In the genomic region with DNA sequence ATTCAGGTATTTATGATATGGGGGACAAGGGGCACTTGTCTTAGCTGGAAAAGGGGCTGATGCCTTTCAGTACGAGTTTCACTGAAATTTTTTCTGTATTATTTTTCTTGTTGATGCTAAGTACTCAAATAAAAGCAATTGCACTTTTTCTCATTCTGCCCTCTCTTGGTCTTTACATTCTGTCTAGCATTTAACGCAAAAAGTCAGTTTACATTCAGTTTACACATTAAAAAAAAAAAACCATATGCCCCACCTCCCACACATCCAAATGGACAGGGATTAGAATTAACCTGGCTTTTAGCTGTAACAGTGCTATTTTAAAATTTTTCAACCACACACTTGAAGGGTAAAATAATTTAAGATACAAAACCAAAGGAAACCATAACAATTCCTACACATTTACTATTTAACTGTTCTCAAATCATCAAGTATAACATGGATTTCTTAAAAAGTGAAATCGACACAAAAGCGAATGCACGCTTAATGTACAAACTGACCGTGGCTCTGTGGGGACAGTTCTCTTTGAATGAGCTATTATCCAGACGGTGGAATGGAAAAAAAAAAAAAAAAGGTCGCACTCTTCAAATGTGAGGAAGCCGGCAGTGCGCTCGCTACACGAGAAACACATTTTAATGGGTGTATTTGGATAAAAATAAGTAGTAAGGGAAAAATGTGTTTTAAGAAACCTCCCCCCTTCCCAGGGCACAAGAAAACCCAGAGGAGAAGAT, we compare ENCODE assay signal across 8 cellular contexts. TPM values are rescaled to one million over a fixed set of nuclear protein-coding genes. Genes with fewer than 3 reads are reported as not detected.
DNase-seq lines count a peak whose midpoint lies in the region; ATAC-seq and TF ChIP-seq lines count a peak whose summit lies in the region.

No MANE protein-coding gene starts in this region.

- 37% methylated on average over 12 of the region's 12 CpGs for WGBS in esophagus muscularis mucosa

- no peaks in the 10 kb centered on the region for H3K9me3 ChIP-seq in RWPE2 (ENCODE audit: severe bottlenecking)
- H3K9me3 ChIP-seq in esophagus muscularis mucosa: no peaks in the 10 kb centered on the region

- ATAC-seq in RWPE2 (ENCODE audit: low read depth) (no peak), HG03159 (IDR thresholded peaks at IDR 0.05; ENCODE audit: unreplicated experiment) (no peak)

- DNase-seq in NCI-H748 (lab: John Stamatoyannopoulos, UW; ENCODE audit: unreplicated experiment): peak; percentile 34
- DNase-seq in NCI-H748 treated with DMSO at 0.1 percent for 48 hours (lab: John Stamatoyannopoulos, UW): no peak
- DNase-seq in RWPE2 (ENCODE audit: low spot score): no peak
- no peak for DNase-seq in esophagus muscularis mucosa (ENCODE audit: extremely low spot score)
- peak; percentile 28 for DNase-seq in pons (ENCODE audit: low spot score)
- DNase-seq in OCI-M2 (lab: John Stamatoyannopoulos, UW; ENCODE audit: unreplicated experiment): no peak
- DNase-seq in GM10266 (ENCODE audit: extremely low spot score): no peak

- TF ChIP-seq POLR2A in esophagus muscularis mucosa (IDR thresholded peaks at IDR 0.05; ENCODE audit: low read depth): no peak

- H3K4me3 ChIP-seq in RWPE2 (ENCODE audit: severe bottlenecking) (peak overlapping the region; percentile 76), esophagus muscularis mucosa (peak overlapping the region; percentile 65 to 81 (median 75))

- H3K27me3 ChIP-seq in RWPE2 (ENCODE audit: insufficient read depth, poor library complexity, severe bottlenecking): no peaks in the 10 kb centered on the region
- H3K27me3 ChIP-seq in esophagus muscularis mucosa: no peaks in the 10 kb centered on the region

- TF ChIP-seq CTCF in RWPE2 (IDR thresholded peaks at IDR 0.05; ENCODE audit: poor library complexity, severe bottlenecking) (no peak), esophagus muscularis mucosa (IDR thresholded peaks at IDR 0.05) (no peak), GM10266 (IDR thresholded peaks at IDR 0.05; ENCODE audit: control insufficient read depth, insufficient read depth, low read depth, missing control alignments) (no peak)

- H3K4me1 ChIP-seq in RWPE2 (ENCODE audit: insufficient read depth, poor library complexity, severe bottlenecking): no peaks in the 10 kb centered on the region
- H3K4me1 ChIP-seq in esophagus muscularis mucosa: peaks cover 0 to 11% (median 6%) of the 10 kb centered on the region in 4 donors

- no peak for TF ChIP-seq EP300 in esophagus muscularis mucosa (IDR thresholded peaks at IDR 0.05)

- H3K27ac ChIP-seq in RWPE2 (ENCODE audit: poor library complexity, severe bottlenecking) (peak overlapping the region; percentile 65), esophagus muscularis mucosa (replicated peaks in 1 of 4) (peak overlapping the region in 1 of 4 donors; percentile 76)

- intact Hi-C loops in esophagus muscularis mucosa (cut with DNase I): no loop called here

- no peaks in the 10 kb centered on the region for H3K36me3 ChIP-seq in RWPE2 (ENCODE audit: low read depth)
- no peaks in the 10 kb centered on the region for H3K36me3 ChIP-seq in esophagus muscularis mucosa

RNA-seq across cellular contexts. Expression of gene AMMECR1, which starts 1.4 kb away (rescaled TPM):
- total RNA-seq in esophagus muscularis mucosa: 1 to 10 TPM; 1.7 to 2.5 (median 1.9) TPM

RNA-seq across cellular contexts. Expression of gene RTL9, which starts 42.1 kb away (rescaled TPM):
- total RNA-seq in esophagus muscularis mucosa: under 1 TPM in 3 of 4 donors, not detected in 1; 0.06 to 0.17 (median 0.06) TPM

Comparison
In these comparisons a context has a peak if more than half of its experiments do, and no peak if none do; other contexts are left out.
1. DNase-seq: peak in NCI-H748 (single experiment) and pons (single experiment); none in NCI-H748 treated with DMSO at 0.1 percent for 48 hours (single experiment), RWPE2 (single experiment), esophagus muscularis mucosa (single experiment), OCI-M2 (single experiment) and GM10266 (single experiment).